ENCODE assay signal across 10 cellular contexts in the genomic region with DNA sequence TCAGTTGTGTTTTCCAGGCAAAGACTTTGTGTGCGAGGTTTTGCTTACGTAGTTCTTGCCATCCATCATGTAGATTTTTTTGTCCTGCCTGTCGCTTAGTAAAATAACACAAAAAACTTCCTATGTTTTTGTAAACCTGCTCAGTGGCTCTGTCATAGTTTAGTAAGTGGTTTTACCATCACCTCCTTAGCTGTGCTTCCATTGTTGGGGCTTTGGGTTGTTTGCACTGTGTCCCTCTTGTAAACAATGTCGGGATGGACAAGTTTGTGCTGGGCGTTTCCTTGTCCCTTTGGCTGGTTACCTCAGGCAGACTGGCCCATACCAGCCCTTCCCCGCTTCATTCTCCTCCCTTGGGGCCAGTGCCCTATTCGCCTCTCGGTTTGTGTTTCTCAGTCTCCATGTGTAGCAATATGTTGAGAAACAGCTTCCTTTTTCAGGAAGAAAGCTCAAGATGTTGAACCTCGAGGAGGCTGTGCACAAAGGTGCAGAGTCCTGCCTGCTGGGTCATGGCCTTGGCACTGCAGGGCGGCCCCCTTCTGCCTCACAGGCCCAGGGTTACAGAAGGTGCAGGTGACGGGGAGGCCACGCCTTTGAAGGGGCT.
DNase-seq lines count a peak whose midpoint lies in the region; ATAC-seq and TF ChIP-seq lines count a peak whose summit lies in the region.
"Had no signal": no experiment of that assay in that cellular context is flagged by ENCODE, and none has a peak within 500 bp of the region (broad histone marks: within the 10 kb centered on the region; RNA-seq: fewer than 3 reads in every experiment).

No MANE protein-coding gene starts in this region.

- H3K36me3 ChIP-seq in naive thymus-derived CD4-positive, alpha-beta T cell (ENCODE audit: control insufficient read depth in 2 of 3, insufficient read depth in 3 of 3, low read length in 3 of 3), result no peaks in the 10 kb centered on the region
- no peaks in the 10 kb centered on the region for H3K36me3 ChIP-seq in CD8-positive, alpha-beta T cell (ENCODE audit: insufficient read depth, low read length)
- H3K36me3 ChIP-seq: colonic mucosa had no signal

- intact Hi-C loops in naive thymus-derived CD4-positive, alpha-beta T cell (cut with micrococcal nuclease), result no loop called here
- intact Hi-C loops in CD8-positive, alpha-beta T cell (cut with DNase I, micrococcal nuclease), result no loop called here

- POLR2A ChIA-PET in naive thymus-derived CD4-positive, alpha-beta T cell (lab: Charles Lee), result no interaction called here
- POLR2A ChIA-PET in CD8-positive, alpha-beta T cell (lab: Charles Lee), result no interaction called here

- ATAC-seq in naive thymus-derived CD4-positive, alpha-beta T cell, result peak; percentile 50
- ATAC-seq in HG02852 (IDR thresholded peaks at IDR 0.05; ENCODE audit: unreplicated experiment), result no peak
- ATAC-seq in CD8-positive, alpha-beta T cell, result no peak

- H3K4me3 ChIP-seq in HL-60 (replicated peaks; ENCODE audit: insufficient read depth, low read length), result no peak overlapping the region
- no peak overlapping the region for H3K4me3 ChIP-seq in naive thymus-derived CD4-positive, alpha-beta T cell (ENCODE audit: low read length)
- H3K4me3 ChIP-seq in CD8-positive, alpha-beta T cell (ENCODE audit: low read depth, low read length), result no peak overlapping the region
- H3K4me3 ChIP-seq: colonic mucosa had no signal

- no peaks in the 10 kb centered on the region for H3K4me1 ChIP-seq in naive thymus-derived CD4-positive, alpha-beta T cell (ENCODE audit: control insufficient read depth in 2 of 2, insufficient read depth in 2 of 2, low read length in 2 of 2)
- peaks cover 9% of the 10 kb centered on the region for H3K4me1 ChIP-seq in CD8-positive, alpha-beta T cell (ENCODE audit: insufficient read depth, low read length)

- no peaks in the 10 kb centered on the region for H3K27me3 ChIP-seq in HL-60 (ENCODE audit: insufficient read depth, poor library complexity, severe bottlenecking)
- H3K27me3 ChIP-seq in naive thymus-derived CD4-positive, alpha-beta T cell (ENCODE audit: control insufficient read depth in 2 of 2, insufficient read depth in 2 of 2, low read length in 2 of 2), result no peaks in the 10 kb centered on the region
- H3K27me3 ChIP-seq in CD8-positive, alpha-beta T cell (ENCODE audit: insufficient read depth, low read length), result no peaks in the 10 kb centered on the region
- H3K27me3 ChIP-seq: colonic mucosa had no signal

- H3K4me3 Mint-ChIP-seq in brain, result no peak overlapping the region
- peak overlapping the region in 1 of 10 donors; percentile 29 for H3K4me3 Mint-ChIP-seq in naive thymus-derived CD4-positive, alpha-beta T cell
- H3K4me3 Mint-ChIP-seq in CD8-positive, alpha-beta T cell, result no peak overlapping the region

- peak overlapping the region in 3 of 5 experiments; percentile 3 to 79 (median 70) for H3K27ac Mint-ChIP-seq in brain
- H3K27ac Mint-ChIP-seq in naive thymus-derived CD4-positive, alpha-beta T cell, result peak overlapping the region in 1 of 9 donors; percentile 83
- no peak overlapping the region for H3K27ac Mint-ChIP-seq in CD8-positive, alpha-beta T cell

- CTCF ChIA-PET in naive thymus-derived CD4-positive, alpha-beta T cell (lab: Charles Lee), result no interaction called here
- CTCF ChIA-PET in CD8-positive, alpha-beta T cell (lab: Charles Lee), result interaction anchor here (0.5 kb wide), 1 partner anchor 218 kb away, joined by 5 read pairs; no protein-coding TSS in a partner anchor

- no peak for TF ChIP-seq CTCF in HL-60 (IDR thresholded peaks at IDR 0.05; ENCODE audit: insufficient read depth, low read length)
- no peak for TF ChIP-seq CTCF in brain (conservative IDR thresholded peaks at IDR 0.05)
- no peak for TF ChIP-seq CTCF in CD8-positive, alpha-beta T cell (IDR thresholded peaks at IDR 0.05)

- H3K27me3 Mint-ChIP-seq in brain, result peaks cover 3% of the 10 kb centered on the region
- no peaks in the 10 kb centered on the region for H3K27me3 Mint-ChIP-seq in naive thymus-derived CD4-positive, alpha-beta T cell
- H3K27me3 Mint-ChIP-seq in CD8-positive, alpha-beta T cell (ENCODE audit: low read depth), result no peaks in the 10 kb centered on the region

- H3K27ac ChIP-seq in HL-60 (replicated peaks), result peak overlapping the region; percentile 98
- H3K27ac ChIP-seq in naive thymus-derived CD4-positive, alpha-beta T cell (ENCODE audit: low read depth, low read length), result no peak overlapping the region
- H3K27ac ChIP-seq in CD8-positive, alpha-beta T cell (ENCODE audit: low read depth, low read length), result no peak overlapping the region
- H3K27ac ChIP-seq: colonic mucosa had no signal

- no peaks in the 10 kb centered on the region for H3K9me3 Mint-ChIP-seq in brain
- no peaks in the 10 kb centered on the region for H3K9me3 Mint-ChIP-seq in naive thymus-derived CD4-positive, alpha-beta T cell
- no peaks in the 10 kb centered on the region for H3K9me3 Mint-ChIP-seq in CD8-positive, alpha-beta T cell

- DNase-seq in DMS53 treated with DMSO at 0.1 percent for 48 hours (lab: John Stamatoyannopoulos, UW; ENCODE audit: unreplicated experiment) (peak; percentile 77), HL-60 (ENCODE audit: low read depth in 1 of 2, low spot score in 1 of 2) (peak; percentile 90 to 95), amniotic stem cell (lab: John Stamatoyannopoulos, UW) (no peak), NCI-H524 (lab: John Stamatoyannopoulos, UW) (no peak)
- no peak for DNase-seq in naive thymus-derived CD4-positive, alpha-beta T cell
- no peak for DNase-seq in CD8-positive, alpha-beta T cell
- DNase-seq: colonic mucosa, SW 1271 had no signal

- H3K9me3 ChIP-seq in naive thymus-derived CD4-positive, alpha-beta T cell (ENCODE audit: control insufficient read depth in 2 of 3, low read length in 3 of 3), result no peaks in the 10 kb centered on the region
- H3K9me3 ChIP-seq in CD8-positive, alpha-beta T cell (ENCODE audit: low read length), result no peaks in the 10 kb centered on the region
- H3K9me3 ChIP-seq: colonic mucosa had no signal

- H3K36me3 Mint-ChIP-seq in brain, result no peaks in the 10 kb centered on the region
- H3K36me3 Mint-ChIP-seq in naive thymus-derived CD4-positive, alpha-beta T cell, result peaks cover 0 to 5% (median 0%) of the 10 kb centered on the region in 5 donors
- H3K36me3 Mint-ChIP-seq in CD8-positive, alpha-beta T cell, result no peaks in the 10 kb centered on the region

- H3K4me1 Mint-ChIP-seq in brain, result peaks cover 83% of the 10 kb centered on the region
- H3K4me1 Mint-ChIP-seq in naive thymus-derived CD4-positive, alpha-beta T cell, result peaks cover 11 to 81% (median 18%) of the 10 kb centered on the region in 7 donors
- peaks cover 11% of the 10 kb centered on the region for H3K4me1 Mint-ChIP-seq in CD8-positive, alpha-beta T cell (ENCODE audit: low read depth)

Comparison
In these comparisons a context has a peak if more than half of its experiments do, and no peak if none do; other contexts are left out.
1. DNase-seq: peak in DMS53 treated with DMSO at 0.1 percent for 48 hours (single experiment) and HL-60 (2 of 2); none in naive thymus-derived CD4-positive, alpha-beta T cell (0 of 9), CD8-positive, alpha-beta T cell (0 of 7), amniotic stem cell (single experiment) and NCI-H524 (0 of 2).